Comparison of ENCODE assay signal across 2 cellular contexts in the genomic region with DNA sequence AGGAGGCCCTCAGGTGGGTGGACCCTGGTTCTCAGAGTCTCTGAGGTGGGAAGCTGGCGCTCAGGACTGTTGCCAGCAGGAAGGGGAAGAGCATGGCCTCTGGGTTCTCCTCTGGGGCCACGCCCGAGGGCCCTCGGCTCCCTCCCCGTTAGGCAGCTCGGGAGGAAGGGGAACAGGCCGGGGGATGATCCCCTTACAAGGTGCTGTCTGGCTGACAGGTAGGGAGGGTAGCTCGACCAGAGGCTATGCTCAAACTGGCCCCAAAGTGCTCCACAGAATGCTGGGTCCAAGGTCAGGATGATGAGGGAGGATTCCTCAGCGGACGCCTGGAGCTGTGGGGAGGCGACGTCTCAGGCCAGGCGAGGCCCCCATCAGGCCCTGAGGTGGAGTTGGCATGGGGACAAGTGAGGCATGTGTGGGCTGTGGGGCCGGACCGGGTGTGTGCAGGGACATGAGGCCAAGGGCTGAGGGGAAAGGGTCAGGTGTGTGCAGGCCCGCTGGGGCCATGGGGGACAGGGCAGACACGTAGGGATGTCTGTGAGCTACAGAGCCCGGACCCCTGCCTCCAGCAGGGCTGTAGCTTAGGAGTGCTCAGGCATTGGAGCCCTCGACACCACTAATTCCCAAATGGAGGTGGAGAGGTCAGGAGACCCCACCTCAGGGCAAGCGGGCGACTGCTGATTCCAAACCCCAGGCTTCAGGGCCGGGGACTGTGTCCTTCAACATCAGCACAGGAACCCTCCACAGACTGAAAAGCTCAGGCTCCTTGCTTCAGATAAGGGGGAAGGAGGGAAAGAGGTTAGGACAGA.
TF ChIP-seq lines count a peak whose summit lies in the region.

No MANE protein-coding gene starts in this region.

TF ChIP-seq in endothelial cell of umbilical vein, 7 proteins besides CTCF, POLR2A, EP300 and RAD21:
- TF ChIP-seq JUN (IDR thresholded peaks at IDR 0.05; ENCODE audit: borderline replicate concordance, insufficient read depth, insufficient read length, low read depth) (no peak), GATA2 (IDR thresholded peaks at IDR 0.05; ENCODE audit: insufficient read depth, insufficient read length, low read depth, low read length) (no peak), MYC (IDR thresholded peaks at IDR 0.05; ENCODE audit: low read depth, low read length) (no peak), EZH2 (IDR thresholded peaks at IDR 0.05; ENCODE audit: borderline replicate concordance, low read depth, low read length, severe bottlenecking) (no peak)
- TF ChIP-seq, protein P1, sequence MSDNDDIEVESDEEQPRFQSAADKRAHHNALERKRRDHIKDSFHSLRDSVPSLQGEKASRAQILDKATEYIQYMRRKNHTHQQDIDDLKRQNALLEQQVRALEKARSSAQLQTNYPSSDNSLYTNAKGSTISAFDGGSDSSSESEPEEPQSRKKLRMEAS (IDR thresholded peaks at IDR 0.05; ENCODE audit: insufficient read depth, insufficient read length), result no peak

TF ChIP-seq in neural cell, 6 proteins besides CTCF, POLR2A, EP300 and RAD21:
- TF ChIP-seq POLR2AphosphoS5 (IDR thresholded peaks at IDR 0.05) (no peak), SMC3 (conservative IDR thresholded peaks at IDR 0.05; ENCODE audit: poor library complexity) (no peak), TAF1 (IDR thresholded peaks at IDR 0.05; ENCODE audit: low read depth) (no peak), MXI1 (conservative IDR thresholded peaks at IDR 0.05; ENCODE audit: poor library complexity, severe bottlenecking) (no peak), EZH2 (IDR thresholded peaks at IDR 0.05; ENCODE audit: borderline replicate concordance, insufficient read depth, low read length, poor library complexity, severe bottlenecking) (no peak)
- TF ChIP-seq, protein P2, sequence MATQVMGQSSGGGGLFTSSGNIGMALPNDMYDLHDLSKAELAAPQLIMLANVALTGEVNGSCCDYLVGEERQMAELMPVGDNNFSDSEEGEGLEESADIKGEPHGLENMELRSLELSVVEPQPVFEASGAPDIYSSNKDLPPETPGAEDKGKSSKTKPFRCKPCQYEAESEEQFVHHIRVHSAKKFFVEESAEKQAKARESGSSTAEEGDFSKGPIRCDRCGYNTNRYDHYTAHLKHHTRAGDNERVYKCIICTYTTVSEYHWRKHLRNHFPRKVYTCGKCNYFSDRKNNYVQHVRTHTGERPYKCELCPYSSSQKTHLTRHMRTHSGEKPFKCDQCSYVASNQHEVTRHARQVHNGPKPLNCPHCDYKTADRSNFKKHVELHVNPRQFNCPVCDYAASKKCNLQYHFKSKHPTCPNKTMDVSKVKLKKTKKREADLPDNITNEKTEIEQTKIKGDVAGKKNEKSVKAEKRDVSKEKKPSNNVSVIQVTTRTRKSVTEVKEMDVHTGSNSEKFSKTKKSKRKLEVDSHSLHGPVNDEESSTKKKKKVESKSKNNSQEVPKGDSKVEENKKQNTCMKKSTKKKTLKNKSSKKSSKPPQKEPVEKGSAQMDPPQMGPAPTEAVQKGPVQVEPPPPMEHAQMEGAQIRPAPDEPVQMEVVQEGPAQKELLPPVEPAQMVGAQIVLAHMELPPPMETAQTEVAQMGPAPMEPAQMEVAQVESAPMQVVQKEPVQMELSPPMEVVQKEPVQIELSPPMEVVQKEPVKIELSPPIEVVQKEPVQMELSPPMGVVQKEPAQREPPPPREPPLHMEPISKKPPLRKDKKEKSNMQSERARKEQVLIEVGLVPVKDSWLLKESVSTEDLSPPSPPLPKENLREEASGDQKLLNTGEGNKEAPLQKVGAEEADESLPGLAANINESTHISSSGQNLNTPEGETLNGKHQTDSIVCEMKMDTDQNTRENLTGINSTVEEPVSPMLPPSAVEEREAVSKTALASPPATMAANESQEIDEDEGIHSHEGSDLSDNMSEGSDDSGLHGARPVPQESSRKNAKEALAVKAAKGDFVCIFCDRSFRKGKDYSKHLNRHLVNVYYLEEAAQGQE (IDR thresholded peaks at IDR 0.05; ENCODE audit: borderline replicate concordance), result no peak
